17 cellular contexts compared by ENCODE assay signal in genomic region chr9:68998812-68999211, GRCh38. TPM values are rescaled to one million over a fixed set of nuclear protein-coding genes. Genes with fewer than 3 reads are reported as not detected.
DNase-seq lines count a peak whose midpoint lies in the region; ATAC-seq, FAIRE-seq and TF ChIP-seq lines count a peak whose summit lies in the region.
"Had no signal": no experiment of that assay in that cellular context is flagged by ENCODE, and none has a peak within 500 bp of the region (broad histone marks: within the 10 kb centered on the region; RNA-seq: fewer than 3 reads in every experiment).

No MANE protein-coding gene starts in this region.

- intact Hi-C loops in Right ventricle myocardium inferior (cut with DNase I): loop anchor here (1.0 to 5.0 kb wide), 4 partner anchors 127 to 414 kb away; partner anchors contain the start of gene PIP5K1B
- intact Hi-C loops in activated T-helper 2 cell treated with anti-CD3 and anti-CD28 coated beads, Interferon-gamma antibody, Interleukin-2, Interleukin-4, amounts not matched to agents 10 μg/mL and 5 μg/mL and 100 μg/mL, durations not matched to agents 14 hours and 24 hours and 36 hours (cut with micrococcal nuclease): loop anchor here (1.0 to 5.0 kb wide), 8 partner anchors 28 to 415 kb away; no protein-coding TSS in a partner anchor

- H3K36me3 Mint-ChIP-seq in activated T-helper 2 cell treated with anti-CD3 and anti-CD28 coated beads, Interferon-gamma antibody, Interleukin-2, Interleukin-4, amounts not matched to agents 10 μg/mL and 5 μg/mL and 100 μg/mL, durations not matched to agents 14 hours and 24 hours and 36 hours (ENCODE audit: low read depth): peaks cover 45% of the 10 kb centered on the region
- H3K36me3 Mint-ChIP-seq: WTC11 had no signal

- peaks cover 40% of the 10 kb centered on the region for H3K4me1 Mint-ChIP-seq in activated T-helper 2 cell treated with anti-CD3 and anti-CD28 coated beads, Interferon-gamma antibody, Interleukin-2, Interleukin-4, amounts not matched to agents 10 μg/mL and 5 μg/mL and 100 μg/mL, durations not matched to agents 14 hours and 24 hours and 36 hours (ENCODE audit: low read depth)

- TF ChIP-seq CTCF in cardiac muscle cell (IDR thresholded peaks at IDR 0.05; ENCODE audit: low read depth, low read length): no peak

- H3K27me3 ChIP-seq in cardiac muscle cell (no peaks in the 10 kb centered on the region), small intestine (ENCODE audit: control insufficient read depth in 2 of 2, insufficient read depth in 2 of 2, low read length in 2 of 2) (no peaks in the 10 kb centered on the region)
- H3K27me3 ChIP-seq: neural progenitor cell had no signal

- H3K36me3 ChIP-seq in cardiac muscle cell: no peaks in the 10 kb centered on the region
- H3K36me3 ChIP-seq in small intestine (ENCODE audit: control insufficient read depth in 2 of 2, insufficient read depth in 2 of 2, low read length in 2 of 2): no peaks in the 10 kb centered on the region
- H3K36me3 ChIP-seq: neural progenitor cell had no signal

- 76 to 89% (median 82%) methylated on average over 5 of the region's 5 CpGs for WGBS in small intestine, 3 donors

- H3K4me3 ChIP-seq in cardiac muscle cell: no peak overlapping the region
- H3K4me3 ChIP-seq in small intestine (ENCODE audit: low read depth in 1 of 2, low read length in 2 of 2): no peak overlapping the region
- H3K4me3 ChIP-seq: neural progenitor cell, SK-N-MC had no signal

- ATAC-seq in Right ventricle myocardium inferior: no peak

- H3K27me3 Mint-ChIP-seq in activated T-helper 2 cell treated with anti-CD3 and anti-CD28 coated beads, Interferon-gamma antibody, Interleukin-2, Interleukin-4, amounts not matched to agents 10 μg/mL and 5 μg/mL and 100 μg/mL, durations not matched to agents 14 hours and 24 hours and 36 hours (ENCODE audit: low read depth): no peaks in the 10 kb centered on the region

- DNase-seq in cardiac muscle cell (ENCODE audit: low read depth in 1 of 2, low spot score in 1 of 2): no peak
- DNase-seq in Right ventricle myocardium inferior (ENCODE audit: missing footprints): no peak
- DNase-seq in activated T-helper 2 cell treated with anti-CD3 and anti-CD28 coated beads, Interferon-gamma antibody, Interleukin-2, Interleukin-4, amounts not matched to agents 10 μg/mL and 5 μg/mL and 100 μg/mL, durations not matched to agents 14 hours and 24 hours and 36 hours (ENCODE audit: low spot score): no peak
- DNase-seq in left kidney (ENCODE audit: low read depth, low spot score): peak; percentile 52
- no peak for DNase-seq in small intestine
- DNase-seq in stimulated activated CD4-positive, alpha-beta T cell treated with anti-CD3 and anti-CD28 coated beads, Interleukin-2, amount 100 ng/mL, for 48 hours: no peak
- no peak for DNase-seq in kidney tubule cell (ENCODE audit: low spot score)
- DNase-seq in cerebellar cortex (ENCODE audit: low spot score): no peak
- DNase-seq: ACHN; effector CD4-positive, alpha-beta T cell; foreskin fibroblast; HCEC 1CT; NCI-H1092 treated with DMSO at 0.1 percent for 48 hours; trophoblast cell had no signal

- no peak overlapping the region for H3K4me3 Mint-ChIP-seq in activated T-helper 2 cell treated with anti-CD3 and anti-CD28 coated beads, Interferon-gamma antibody, Interleukin-2, Interleukin-4, amounts not matched to agents 10 μg/mL and 5 μg/mL and 100 μg/mL, durations not matched to agents 14 hours and 24 hours and 36 hours (ENCODE audit: low read depth)
- H3K4me3 Mint-ChIP-seq: neural progenitor cell, WTC11 had no signal

- no peak for FAIRE-seq in small intestine (lab: Jason Lieb, UNC)

- peak overlapping the region; percentile 44 for H3K27ac Mint-ChIP-seq in activated T-helper 2 cell treated with anti-CD3 and anti-CD28 coated beads, Interferon-gamma antibody, Interleukin-2, Interleukin-4, amounts not matched to agents 10 μg/mL and 5 μg/mL and 100 μg/mL, durations not matched to agents 14 hours and 24 hours and 36 hours

- H3K4me1 ChIP-seq in cardiac muscle cell (ENCODE audit: low read depth) (peaks cover 16% of the 10 kb centered on the region), small intestine (ENCODE audit: control insufficient read depth in 2 of 2, insufficient read depth in 1 of 2, low read depth in 1 of 2, low read length in 1 of 2) (no peaks in the 10 kb centered on the region)

- H3K9me3 Mint-ChIP-seq in activated T-helper 2 cell treated with anti-CD3 and anti-CD28 coated beads, Interferon-gamma antibody, Interleukin-2, Interleukin-4, amounts not matched to agents 10 μg/mL and 5 μg/mL and 100 μg/mL, durations not matched to agents 14 hours and 24 hours and 36 hours: no peaks in the 10 kb centered on the region
- H3K9me3 Mint-ChIP-seq: neural progenitor cell, WTC11 had no signal

- H3K27ac ChIP-seq in cardiac muscle cell (peak overlapping the region; percentile 5), small intestine (ENCODE audit: low read depth in 1 of 2, low read length in 1 of 2) (no peak overlapping the region)
- H3K27ac ChIP-seq: SK-N-MC had no signal

- H3K9me3 ChIP-seq in cardiac muscle cell (ENCODE audit: low read depth): no peaks in the 10 kb centered on the region
- no peaks in the 10 kb centered on the region for H3K9me3 ChIP-seq in small intestine (ENCODE audit: control insufficient read depth, low read depth)

RNA-seq across cellular contexts. Expression of gene PRKACG, which starts 15.1 kb away (rescaled TPM):
- total RNA-seq in cardiac muscle cell (not detected in 2 replicates), Right ventricle myocardium inferior (not detected)
- polyA plus RNA-seq in cardiac muscle cell (0.13 TPM in 1 of 2 replicates, not detected in the other), small intestine (not detected)
- total RNA-seq in activated T-helper 2 cell treated with anti-CD3 and anti-CD28 coated beads, Interferon-gamma antibody, Interleukin-2, Interleukin-4, amounts not matched to agents 10 μg/mL and 5 μg/mL and 100 μg/mL, durations not matched to agents 14 hours and 24 hours and 36 hours: not detected in 2 replicates
- total RNA-seq: WTC11 had no signal

RNA-seq across cellular contexts. Expression of gene FXN, which starts 36.7 kb away (rescaled TPM):
- total RNA-seq in cardiac muscle cell (14.4 and 20.6 TPM in 2 replicates), Right ventricle myocardium inferior (36.6 TPM)
- polyA plus RNA-seq in cardiac muscle cell (45.0 and 55.8 TPM in 2 replicates), small intestine (10 to 100 TPM in 1 of 3 donors, 1 to 10 TPM in 2; 2.7 to 16.6 (median 5.4) TPM)
- 46.8 and 56.7 TPM in 2 replicates for total RNA-seq in activated T-helper 2 cell treated with anti-CD3 and anti-CD28 coated beads, Interferon-gamma antibody, Interleukin-2, Interleukin-4, amounts not matched to agents 10 μg/mL and 5 μg/mL and 100 μg/mL, durations not matched to agents 14 hours and 24 hours and 36 hours
